ENCODE assay signal across 12 cellular contexts in genomic region chr1:2271841-2272655, GRCh38. TPM values are rescaled to one million over a fixed set of nuclear protein-coding genes. Genes with fewer than 3 reads are reported as not detected.
DNase-seq lines count a peak whose midpoint lies in the region; ATAC-seq and TF ChIP-seq lines count a peak whose summit lies in the region.
"Had no signal": no experiment of that assay in that cellular context is flagged by ENCODE, and none has a peak within 500 bp of the region (broad histone marks: within the 10 kb centered on the region; RNA-seq: fewer than 3 reads in every experiment).

No MANE protein-coding gene starts in this region.

- H3K27ac ChIP-seq in CD8-positive, alpha-beta T cell (ENCODE audit: low read depth, low read length): no peak overlapping the region
- H3K27ac ChIP-seq in psoas muscle: no peak overlapping the region

- no peak for ATAC-seq in CD8-positive, alpha-beta T cell
- no peak for ATAC-seq in activated T-helper 17 cell treated with anti-CD3 and anti-CD28 coated beads, Interleukin-2, amount 50 U/mL, for 72 hours (replicated peaks)
- ATAC-seq in psoas muscle: no peak
- no peak for ATAC-seq in HG02970 (IDR thresholded peaks at IDR 0.05; ENCODE audit: low FRiP score, unreplicated experiment)
- ATAC-seq in HG03045 (IDR thresholded peaks at IDR 0.05; ENCODE audit: unreplicated experiment): no peak
- ATAC-seq: activated CD4-positive, alpha-beta T cell treated with anti-CD3 and anti-CD28 coated beads for 36 hours had no signal

- H3K4me1 Mint-ChIP-seq in CD8-positive, alpha-beta T cell (ENCODE audit: low read depth): peaks cover 64% of the 10 kb centered on the region
- H3K4me1 Mint-ChIP-seq in activated T-helper 17 cell treated with anti-CD3 and anti-CD28 coated beads, Interleukin-2, amount 50 U/mL, for 72 hours: peaks cover 19% of the 10 kb centered on the region

- H3K27me3 ChIP-seq in CD8-positive, alpha-beta T cell (ENCODE audit: insufficient read depth, low read length): no peaks in the 10 kb centered on the region
- H3K27me3 ChIP-seq in psoas muscle (ENCODE audit: insufficient read depth in 3 of 3, low read length in 2 of 3): no peaks in the 10 kb centered on the region

- H3K36me3 Mint-ChIP-seq in CD8-positive, alpha-beta T cell: peaks cover 14% of the 10 kb centered on the region
- no peaks in the 10 kb centered on the region for H3K36me3 Mint-ChIP-seq in activated T-helper 17 cell treated with anti-CD3 and anti-CD28 coated beads, Interleukin-2, amount 50 U/mL, for 72 hours (ENCODE audit: low read depth)

- H3K4me3 Mint-ChIP-seq in CD8-positive, alpha-beta T cell: no peak overlapping the region
- no peak overlapping the region for H3K4me3 Mint-ChIP-seq in activated T-helper 17 cell treated with anti-CD3 and anti-CD28 coated beads, Interleukin-2, amount 50 U/mL, for 72 hours
- H3K4me3 Mint-ChIP-seq: activated CD4-positive, alpha-beta T cell treated with anti-CD3 and anti-CD28 coated beads for 36 hours had no signal

- CTCF ChIA-PET in CD8-positive, alpha-beta T cell (lab: Charles Lee): no interaction called here

- peak overlapping the region; percentile 79 for H3K27ac Mint-ChIP-seq in CD8-positive, alpha-beta T cell
- H3K27ac Mint-ChIP-seq in activated T-helper 17 cell treated with anti-CD3 and anti-CD28 coated beads, Interleukin-2, amount 50 U/mL, for 72 hours: peak overlapping the region; percentile 63
- H3K27ac Mint-ChIP-seq: activated CD4-positive, alpha-beta T cell treated with anti-CD3 and anti-CD28 coated beads for 36 hours had no signal

- peaks cover 92% of the 10 kb centered on the region for H3K4me1 ChIP-seq in CD8-positive, alpha-beta T cell (ENCODE audit: insufficient read depth, low read length)
- H3K4me1 ChIP-seq in psoas muscle: peaks cover 84% of the 10 kb centered on the region

- DNase-seq in CD8-positive, alpha-beta T cell: no peak
- peak; percentile 36 for DNase-seq in iris pigment epithelial cell (ENCODE audit: low read depth)
- DNase-seq in psoas muscle: peak; percentile 38 to 52
- DNase-seq in COLO668 (lab: John Stamatoyannopoulos, UW; ENCODE audit: unreplicated experiment): no peak
- DNase-seq in HPDE6-E6E7 (ENCODE audit: extremely low spot score): no peak
- DNase-seq: activated CD4-positive, alpha-beta T cell treated with anti-CD3 and anti-CD28 coated beads for 36 hours; activated effector memory CD4-positive, alpha-beta T cell treated with anti-CD3 and anti-CD28 coated beads, Interleukin-2, amount 50 U/mL, for 16 hours; NCI-H2171; stimulated activated CD8-positive, alpha-beta memory T cell treated with anti-CD3 and anti-CD28 coated beads, Interleukin-4, amount 100 ng/mL, for 48 hours had no signal

- intact Hi-C loops in CD8-positive, alpha-beta T cell (cut with DNase I, micrococcal nuclease): no loop called here
- intact Hi-C loops in psoas muscle (cut with DNase I): no loop called here

- no peaks in the 10 kb centered on the region for H3K9me3 Mint-ChIP-seq in CD8-positive, alpha-beta T cell
- H3K9me3 Mint-ChIP-seq in activated T-helper 17 cell treated with anti-CD3 and anti-CD28 coated beads, Interleukin-2, amount 50 U/mL, for 72 hours: no peaks in the 10 kb centered on the region

- no peaks in the 10 kb centered on the region for H3K27me3 Mint-ChIP-seq in CD8-positive, alpha-beta T cell (ENCODE audit: low read depth)
- H3K27me3 Mint-ChIP-seq in activated T-helper 17 cell treated with anti-CD3 and anti-CD28 coated beads, Interleukin-2, amount 50 U/mL, for 72 hours: no peaks in the 10 kb centered on the region
- H3K27me3 Mint-ChIP-seq: activated CD4-positive, alpha-beta T cell treated with anti-CD3 and anti-CD28 coated beads for 36 hours had no signal

- POLR2A ChIA-PET in CD8-positive, alpha-beta T cell (lab: Charles Lee): no interaction called here

- no peaks in the 10 kb centered on the region for H3K9me3 ChIP-seq in CD8-positive, alpha-beta T cell (ENCODE audit: low read length)
- H3K9me3 ChIP-seq in psoas muscle: no peaks in the 10 kb centered on the region

- 55 to 66% (median 56%) methylated on average over 23 of the region's 23 CpGs for WGBS in psoas muscle, 3 donors

- no peak overlapping the region for H3K4me3 ChIP-seq in CD8-positive, alpha-beta T cell (ENCODE audit: low read depth, low read length)
- H3K4me3 ChIP-seq in psoas muscle: no peak overlapping the region

- no peaks in the 10 kb centered on the region for H3K36me3 ChIP-seq in CD8-positive, alpha-beta T cell (ENCODE audit: insufficient read depth, low read length)
- no peaks in the 10 kb centered on the region for H3K36me3 ChIP-seq in psoas muscle (ENCODE audit: insufficient read depth in 1 of 2, low read depth in 1 of 2)

- TF ChIP-seq CTCF in CD8-positive, alpha-beta T cell (IDR thresholded peaks at IDR 0.05): no peak
- TF ChIP-seq CTCF in psoas muscle (IDR thresholded peaks at IDR 0.05): no peak

RNA-seq across cellular contexts. Expression of gene SKI, which starts 43.9 kb away (rescaled TPM):
- 100 to 1,000 TPM; 361 to 383 TPM for total RNA-seq in CD8-positive, alpha-beta T cell
- 10 to 100 TPM; 39.5 to 52.1 TPM for total RNA-seq in activated T-helper 17 cell treated with anti-CD3 and anti-CD28 coated beads, Interleukin-2, amount 50 U/mL, for 72 hours
- 10 to 100 TPM; 21.4 to 32.1 (median 30.3) TPM for total RNA-seq in psoas muscle
- 10 to 100 TPM in 2 of 3 donors, 1 to 10 TPM in 1; 7.7 to 20.9 (median 18.3) TPM for polyA plus RNA-seq in psoas muscle

Comparison
In these comparisons a context has a peak if more than half of its experiments do, and no peak if none do; other contexts are left out.
1. DNase-seq: peak in iris pigment epithelial cell (single experiment) and psoas muscle (2 of 2); none in CD8-positive, alpha-beta T cell (0 of 7), COLO668 (single experiment) and HPDE6-E6E7 (single experiment).
2. RNA of gene SKI, which starts 43.9 kb away (total RNA-seq): 361 to 383 TPM in CD8-positive, alpha-beta T cell; 39.5 to 52.1 TPM in activated T-helper 17 cell treated with anti-CD3 and anti-CD28 coated beads, Interleukin-2, amount 50 U/mL, for 72 hours and 21.4 to 32.1 TPM in psoas muscle; every median in the first group is over 4 times any median in the second.